In genomic region chr4:75708218-75708691, GRCh38 we compare ENCODE assay signal across 9 cellular contexts. TPM values are rescaled to one million over a fixed set of nuclear protein-coding genes. Genes with fewer than 3 reads are reported as not detected.
A peak's percentile ranks its signal among the peaks of the same experiment; 100 is the strongest.
DNase-seq lines count a peak whose midpoint lies in the region; ATAC-seq and TF ChIP-seq lines count a peak whose summit lies in the region.
"Had no signal": no experiment of that assay in that cellular context is flagged by ENCODE, and none has a peak within 500 bp of the region (broad histone marks: within the 10 kb centered on the region; RNA-seq: fewer than 3 reads in every experiment).

No MANE protein-coding gene starts in this region.

- H2BK5ac ChIP-seq in mesenchymal stem cell (ENCODE audit: low read depth, low read length, poor library complexity, severe bottlenecking), result no peak overlapping the region

- H2AK5ac ChIP-seq in mesenchymal stem cell (ENCODE audit: low read length, severe bottlenecking), result no peak overlapping the region

- H3K4me2 ChIP-seq in mesenchymal stem cell (ENCODE audit: low read length, poor library complexity, severe bottlenecking), result no peak overlapping the region
- H3K4me2 ChIP-seq: KMS-11 had no signal

- H2BK15ac ChIP-seq in mesenchymal stem cell (ENCODE audit: low read depth, poor library complexity, severe bottlenecking), result no peak overlapping the region

- no peak overlapping the region for H4K8ac ChIP-seq in mesenchymal stem cell (ENCODE audit: low read length)

- no peak overlapping the region for H3K14ac ChIP-seq in mesenchymal stem cell (ENCODE audit: low read length in 2 of 2)

- no peaks in the 10 kb centered on the region for H3K9me3 Mint-ChIP-seq in activated T-cell treated with anti-CD3 and anti-CD28 coated beads, Interleukin-2, amount 50 U/mL, for 4 hours

- peaks cover 5% of the 10 kb centered on the region for H3K4me1 Mint-ChIP-seq in activated T-cell treated with anti-CD3 and anti-CD28 coated beads, Interleukin-2, amount 50 U/mL, for 4 hours (ENCODE audit: low read depth)

- peak; percentile 72 for ATAC-seq in HG02938 (IDR thresholded peaks at IDR 0.05; ENCODE audit: unreplicated experiment)
- ATAC-seq in activated T-cell treated with anti-CD3 and anti-CD28 coated beads, Interleukin-2, amount 50 U/mL, for 4 hours, result peak; percentile 51 to 78

- no peak overlapping the region for H3K23ac ChIP-seq in mesenchymal stem cell (ENCODE audit: low read length in 2 of 2)

- H2AFZ ChIP-seq in mesenchymal stem cell (ENCODE audit: low read depth, low read length), result no peak overlapping the region

- H4K91ac ChIP-seq in mesenchymal stem cell (ENCODE audit: low read length), result no peak overlapping the region

- no peaks in the 10 kb centered on the region for H3K27me3 Mint-ChIP-seq in activated T-cell treated with anti-CD3 and anti-CD28 coated beads, Interleukin-2, amount 50 U/mL, for 4 hours (ENCODE audit: low read depth)

- peaks cover 5% of the 10 kb centered on the region for H3K79me1 ChIP-seq in mesenchymal stem cell (replicated peaks; ENCODE audit: low read length, poor library complexity, severe bottlenecking)

- no peaks in the 10 kb centered on the region for H3K36me3 ChIP-seq in liver (ENCODE audit: control insufficient read depth in 4 of 4, insufficient read depth in 3 of 4, low read depth in 1 of 4, low read length in 3 of 4)
- no peaks in the 10 kb centered on the region for H3K36me3 ChIP-seq in mesenchymal stem cell (ENCODE audit: control insufficient read depth in 1 of 2, insufficient read depth in 2 of 2, low read depth in 1 of 2, low read length in 2 of 2)

- 76% methylated on average over 3 of the region's 3 CpGs for WGBS in liver
- WGBS in mesenchymal stem cell, result 96% methylated on average over 3 of the region's 3 CpGs

- H3K27me3 ChIP-seq in liver (ENCODE audit: control insufficient read depth in 4 of 4, insufficient read depth in 4 of 4, low read length in 3 of 4) (no peaks in the 10 kb centered on the region), mesenchymal stem cell (ENCODE audit: control insufficient read depth in 1 of 2, insufficient read depth in 1 of 2, low read length in 2 of 2) (no peaks in the 10 kb centered on the region)

- H3K4me3 Mint-ChIP-seq in activated T-cell treated with anti-CD3 and anti-CD28 coated beads, Interleukin-2, amount 50 U/mL, for 4 hours, result no peak overlapping the region

- no peak overlapping the region for H3K18ac ChIP-seq in mesenchymal stem cell (ENCODE audit: low read depth in 1 of 2, low read length in 2 of 2)

- H3K36me3 Mint-ChIP-seq in activated T-cell treated with anti-CD3 and anti-CD28 coated beads, Interleukin-2, amount 50 U/mL, for 4 hours (ENCODE audit: insufficient read depth), result no peaks in the 10 kb centered on the region

- H2BK120ac ChIP-seq in mesenchymal stem cell (ENCODE audit: low read depth, low read length), result no peak overlapping the region

- no peak overlapping the region for H3K9ac ChIP-seq in liver (ENCODE audit: low read depth in 1 of 2, low read length in 2 of 2)
- no peak overlapping the region for H3K9ac ChIP-seq in mesenchymal stem cell (ENCODE audit: low read length)
- H3K9ac ChIP-seq: KMS-11 had no signal

- no peak for DNase-seq in GM12864 (ENCODE audit: low read depth)
- DNase-seq in activated T-cell treated with anti-CD3 and anti-CD28 coated beads, Interleukin-2, amount 50 U/mL, for 4 hours, result peak; percentile 13
- DNase-seq in NCI-H446 (lab: John Stamatoyannopoulos, UW), result no peak
- no peak for DNase-seq in mesenchymal stem cell
- DNase-seq in H4 (ENCODE audit: low spot score), result no peak
- no peak for DNase-seq in NCI-H1694 (lab: John Stamatoyannopoulos, UW)

- TF ChIP-seq CTCF in GM12864 (IDR thresholded peaks at IDR 0.05; ENCODE audit: low read depth, low read length, missing control alignments) (peak; percentile 62), liver (IDR thresholded peaks at IDR 0.05; ENCODE audit: low read depth, low read length, missing input control) (no peak)

- H3K4me3 ChIP-seq in GM12864 (ENCODE audit: low read depth, low read length) (no peak overlapping the region), liver (ENCODE audit: low read depth in 1 of 3, low read length in 3 of 3) (no peak overlapping the region), mesenchymal stem cell (ENCODE audit: insufficient read depth in 1 of 2, low read depth in 1 of 2, low read length in 2 of 2) (no peak overlapping the region)

- TF ChIP-seq RAD21 in liver (IDR thresholded peaks at IDR 0.05), result peak; percentile 73 to 78

- H3K4me1 ChIP-seq in liver (ENCODE audit: control insufficient read depth in 4 of 4, insufficient read depth in 4 of 4, low read length in 3 of 4) (peaks cover 0 to 19% (median 5%) of the 10 kb centered on the region in 4 donors), mesenchymal stem cell (ENCODE audit: control insufficient read depth, insufficient read depth, low read depth, low read length) (no peaks in the 10 kb centered on the region)

- H3K27ac ChIP-seq in liver (ENCODE audit: low read depth in 1 of 2, low read length in 2 of 2), result no peak overlapping the region
- H3K27ac ChIP-seq in mesenchymal stem cell (ENCODE audit: low read length, poor library complexity, severe bottlenecking), result no peak overlapping the region
- H3K27ac ChIP-seq: KMS-11 had no signal

- no peak overlapping the region for H2BK12ac ChIP-seq in mesenchymal stem cell (ENCODE audit: low read length in 2 of 2)

- H3K4ac ChIP-seq in mesenchymal stem cell (ENCODE audit: low read depth in 1 of 2, low read length in 2 of 2), result no peak overlapping the region

- H3K9me3 ChIP-seq in liver (ENCODE audit: control insufficient read depth in 4 of 4, low read length in 3 of 4) (no peaks in the 10 kb centered on the region), mesenchymal stem cell (ENCODE audit: control insufficient read depth, low read length) (no peaks in the 10 kb centered on the region)

TF ChIP-seq in liver, 16 proteins besides CTCF, POLR2A, EP300 and RAD21 (continues in another document):
- TF ChIP-seq GABPA (IDR thresholded peaks at IDR 0.05 in 1 of 2, conservative IDR thresholded peaks at IDR 0.05 in 1 of 2), result no peak
- TF ChIP-seq HNF4G (IDR thresholded peaks at IDR 0.05), result no peak
- no peak for TF ChIP-seq FOXA2 (IDR thresholded peaks at IDR 0.05)
- TF ChIP-seq ZBTB33 (IDR thresholded peaks at IDR 0.05), result no peak
- no peak for TF ChIP-seq REST (IDR thresholded peaks at IDR 0.05)
- TF ChIP-seq MAX (IDR thresholded peaks at IDR 0.05), result no peak
- no peak for TF ChIP-seq NR2F2 (IDR thresholded peaks at IDR 0.05)
- no peak for TF ChIP-seq JUND (IDR thresholded peaks at IDR 0.05)
- TF ChIP-seq EGR1 (IDR thresholded peaks at IDR 0.05; ENCODE audit: low read depth in 2 of 2), result no peak
- no peak for TF ChIP-seq TAF1 (conservative IDR thresholded peaks at IDR 0.05)

RNA-seq across cellular contexts. Expression of gene USO1, which starts 16.1 kb away (rescaled TPM):
- total RNA-seq in activated T-cell treated with anti-CD3 and anti-CD28 coated beads, Interleukin-2, amount 50 U/mL, for 4 hours, result 10 to 100 TPM; 28.1 to 31.6 (median 30.1) TPM
- 10 to 100 TPM; 41.6 to 77.0 TPM for total RNA-seq in liver
- polyA plus RNA-seq in liver, result 10 to 100 TPM; 18.4 to 37.4 TPM
- 68.2 TPM for polyA plus RNA-seq in mesenchymal stem cell (2013, experiment 1 of 2)
- polyA plus RNA-seq in mesenchymal stem cell (2013, experiment 2 of 2), result 72.2 TPM
- total RNA-seq in H4 (2014; rRNA removed; shearing (Covaris generic)), result 63.4 and 70.9 TPM in 2 replicates

RNA-seq across cellular contexts. Expression of gene G3BP2, which starts 35.0 kb away (rescaled TPM):
- total RNA-seq in activated T-cell treated with anti-CD3 and anti-CD28 coated beads, Interleukin-2, amount 50 U/mL, for 4 hours, result 100 to 1,000 TPM; 177 to 196 (median 189) TPM
- total RNA-seq in liver, result 10 to 100 TPM; 77.3 to 81.6 TPM
- 10 to 100 TPM; 15.7 to 32.9 TPM for polyA plus RNA-seq in liver
- polyA plus RNA-seq in mesenchymal stem cell (2013, experiment 1 of 2), result 99.9 TPM
- polyA plus RNA-seq in mesenchymal stem cell (2013, experiment 2 of 2), result 101 TPM
- 104 and 131 TPM in 2 replicates for total RNA-seq in H4 (2014; rRNA removed; shearing (Covaris generic))
